25 cellular contexts compared by ENCODE assay signal in the genomic region with DNA sequence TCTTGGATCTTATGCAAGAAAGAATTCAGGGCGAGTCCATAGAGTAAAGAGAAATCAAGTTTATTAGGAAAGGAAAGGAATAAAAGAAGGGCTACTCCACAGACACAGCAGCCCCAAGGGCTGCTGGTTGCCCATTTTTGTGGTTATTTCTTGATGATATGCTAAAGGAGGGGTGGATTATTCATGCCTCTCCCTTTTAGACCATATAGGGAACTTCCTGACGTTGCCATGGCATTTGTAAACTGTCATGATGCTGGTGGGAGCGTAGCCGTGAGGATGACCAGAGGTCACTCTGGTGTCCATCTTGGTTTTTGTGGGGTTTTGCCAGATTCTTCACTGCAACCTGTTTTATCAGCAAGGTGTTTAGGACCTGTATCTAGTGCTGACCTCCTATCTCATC.
"Had no signal": no experiment of that assay in that cellular context is flagged by ENCODE, and none has a peak within 500 bp of the region (broad histone marks: within the 10 kb centered on the region; RNA-seq: fewer than 3 reads in every experiment).

No MANE protein-coding gene starts in this region.

- DNase-seq: dorsolateral prefrontal cortex; effector CD4-positive, alpha-beta T cell; gastrocnemius medialis; hippocampal formation; left cardiac atrium; left lung; mesendoderm; midbrain; naive thymus-derived CD4-positive, alpha-beta T cell; nucleus accumbens; posterior cingulate gyrus; psoas muscle; right cardiac atrium; spleen; stimulated activated CD4-positive, alpha-beta T cell treated with anti-CD3 and anti-CD28 coated beads, Interleukin-4, amount 100 ng/mL, for 4 hours; stimulated activated naive CD4-positive, alpha-beta T cell; stimulated activated naive CD8-positive, alpha-beta T cell treated with anti-CD3 and anti-CD28 coated beads, Interleukin-15, amount 100 ng/mL, for 72 hours; thyroid gland; trophoblast cell had no signal

- H3K27me3 ChIP-seq: gastrocnemius medialis, thyroid gland had no signal

- H3K4me3 Mint-ChIP-seq: naive thymus-derived CD4-positive, alpha-beta T cell; stimulated activated naive CD8-positive, alpha-beta T cell treated with anti-CD3 and anti-CD28 coated beads, Interleukin-15, amount 100 ng/mL, for 72 hours had no signal

- H3K9me3 Mint-ChIP-seq: stimulated activated naive CD8-positive, alpha-beta T cell treated with anti-CD3 and anti-CD28 coated beads, Interleukin-15, amount 100 ng/mL, for 72 hours had no signal

- H3K27ac ChIP-seq: dorsolateral prefrontal cortex, epithelial cell of prostate, heart right ventricle, left lung, psoas muscle, skin epidermis, spleen, thyroid gland had no signal

- H3K4me3 ChIP-seq: dorsolateral prefrontal cortex, gastrocnemius medialis, left lung, psoas muscle, skin epidermis, spleen, thyroid gland had no signal

- H3K4me1 ChIP-seq: gastrocnemius medialis, left lung, psoas muscle, thyroid gland had no signal

- H3K27ac Mint-ChIP-seq: naive thymus-derived CD4-positive, alpha-beta T cell had no signal

- H3K9me3 ChIP-seq: gastrocnemius medialis, left lung, thyroid gland had no signal

- FAIRE-seq: colon, islet of Langerhans had no signal

- H3K36me3 ChIP-seq: gastrocnemius medialis, heart right ventricle, left lung, spleen, thyroid gland had no signal

- ATAC-seq: esophagus mucosa; gastrocnemius medialis; left cardiac atrium; left lung; naive thymus-derived CD4-positive, alpha-beta T cell; psoas muscle; right cardiac atrium; stimulated activated naive CD8-positive, alpha-beta T cell treated with anti-CD3 and anti-CD28 coated beads, Interleukin-15, amount 100 ng/mL, for 72 hours had no signal
